Comparison of ENCODE assay signal across 8 cellular contexts in genomic region chr16:78742501-78743283, GRCh38.
DNase-seq lines count a peak whose midpoint lies in the region; ATAC-seq and TF ChIP-seq lines count a peak whose summit lies in the region.

No MANE protein-coding gene starts in this region.

- no peak overlapping the region for H3K27ac ChIP-seq in aorta (ENCODE audit: low read depth in 1 of 2, low read length in 2 of 2)

- H3K4me3 ChIP-seq in aorta (ENCODE audit: low read length in 2 of 2): no peak overlapping the region

- WGBS in aorta, 2 donors: 41 to 50% methylated on average over 21 of the region's 21 CpGs

- H3K4me1 ChIP-seq in aorta (ENCODE audit: control insufficient read depth in 1 of 2, insufficient read depth in 2 of 2, low read length in 2 of 2): peaks cover 0 to 3% of the 10 kb centered on the region in 2 donors

- peak; percentile 86 for ATAC-seq in GM18519 (IDR thresholded peaks at IDR 0.05; ENCODE audit: low FRiP score, unreplicated experiment)
- ATAC-seq in HG02852 (IDR thresholded peaks at IDR 0.05; ENCODE audit: unreplicated experiment): peak; percentile 98
- peak; percentile 20 for ATAC-seq in omental fat pad (ENCODE audit: low FRiP score)
- peak; percentile 12 for ATAC-seq in aorta (ENCODE audit: low FRiP score)

- TF ChIP-seq CTCF in omental fat pad (IDR thresholded peaks at IDR 0.05): no peak

- H3K36me3 ChIP-seq in aorta (ENCODE audit: control insufficient read depth in 1 of 2, insufficient read depth in 2 of 2, low read length in 1 of 2): no peaks in the 10 kb centered on the region

- no peaks in the 10 kb centered on the region for H3K9me3 ChIP-seq in aorta (ENCODE audit: control insufficient read depth, low read length)

- intact Hi-C loops in aorta (cut with DNase I): no loop called here

- DNase-seq in RPMI7951 (ENCODE audit: low read depth): peak; percentile 58
- DNase-seq in activated naive CD4-positive, alpha-beta T cell (lab: John Stamatoyannopoulos, UW): peak in 3 of 4 experiments; percentile 10 to 42 (median 40)
- no peak for DNase-seq in omental fat pad (ENCODE audit: low spot score)
- peak in 1 of 2 donors; percentile 82 for DNase-seq in aorta
- no peak for DNase-seq in LoVo (ENCODE audit: low spot score)
- no peak for DNase-seq in NCI-H345 (lab: John Stamatoyannopoulos, UW)

- H3K27me3 ChIP-seq in aorta (ENCODE audit: control insufficient read depth in 1 of 2, insufficient read depth in 2 of 2, low read length in 1 of 2): no peaks in the 10 kb centered on the region

Comparison
In these comparisons a context has a peak if more than half of its experiments do, and no peak if none do; other contexts are left out.
1. ATAC-seq: peak in every context shown above with its lines; median percentile 98 in HG02852; 86 in GM18519; 20 in omental fat pad; 12 in aorta.
2. DNase-seq: peak in RPMI7951 (single experiment) and activated naive CD4-positive, alpha-beta T cell (3 of 4); none in omental fat pad (single experiment), LoVo (single experiment) and NCI-H345 (single experiment).